In the genomic region with DNA sequence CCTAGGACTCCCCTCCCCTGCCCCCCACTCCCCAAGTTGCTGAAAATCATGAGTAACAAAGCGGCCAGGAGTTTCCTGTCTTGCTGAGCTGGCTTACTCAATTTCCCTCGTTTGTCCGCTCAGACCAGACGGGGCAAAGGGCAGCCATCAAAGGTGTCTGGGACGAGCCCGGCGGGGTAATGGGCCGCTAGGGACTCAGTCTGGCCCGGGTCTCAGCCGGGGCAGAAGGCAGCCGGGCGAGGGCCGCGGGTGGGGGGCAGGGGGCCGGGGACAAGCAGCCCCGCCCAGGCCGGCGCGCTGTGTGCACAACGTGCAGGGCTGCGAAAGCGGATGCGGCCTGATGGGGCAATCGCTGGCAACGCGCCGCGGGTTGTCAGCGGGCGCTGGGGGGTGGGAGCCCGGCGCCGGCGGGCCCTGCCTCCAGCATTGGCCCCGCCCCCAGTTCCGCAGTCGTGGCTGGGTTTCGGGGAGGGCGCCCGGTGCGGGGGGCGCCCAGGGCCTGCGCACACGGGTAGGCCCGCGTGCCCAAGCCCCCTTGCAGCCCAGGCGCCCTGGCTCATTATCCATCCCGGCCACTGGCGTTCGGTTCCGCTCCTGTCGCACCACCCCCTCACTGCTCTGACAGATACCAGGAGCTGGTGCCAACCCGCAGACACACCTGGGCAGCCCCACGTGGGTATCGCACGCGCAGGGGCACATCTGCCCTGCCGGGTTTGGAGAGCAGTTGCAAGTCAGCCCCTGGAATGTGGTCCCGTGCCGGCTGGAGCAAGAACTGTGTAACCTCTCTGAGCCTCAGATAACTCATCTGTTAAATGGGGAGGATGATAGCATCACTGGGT, we compare ENCODE assay signal across 1 cellular context.
TF ChIP-seq lines count a peak whose summit lies in the region.

No MANE protein-coding gene starts in this region.

TF ChIP-seq in HepG2, 621 proteins besides CTCF, POLR2A, EP300 and RAD21 (continued from another document and continues in another):
- TF ChIP-seq SOX13 (IDR thresholded peaks at IDR 0.05) (no peak; the same call in 1 of the 2 replicates), SOX13 (CRISPR knock-in tag; conservative IDR thresholded peaks at IDR 0.05 in 1 of 2, IDR thresholded peaks at IDR 0.05 in 1 of 2) (peak in 1 of 2 experiments; percentile 85; a peak in 3 of 4 replicates), ZNF34 (CRISPR knock-in tag; IDR thresholded peaks at IDR 0.05; ENCODE audit: borderline replicate concordance) (no peak; the same call in 1 of the 2 replicates), PHF21A (CRISPR knock-in tag; IDR thresholded peaks at IDR 0.05) (peak; percentile 94), ZFP62 (CRISPR knock-in tag; IDR thresholded peaks at IDR 0.05) (no peak), ZBTB42 (CRISPR knock-in tag; IDR thresholded peaks at IDR 0.05) (peak; percentile 77; the same call in 1 of the 2 replicates), ZNF335 (CRISPR knock-in tag; IDR thresholded peaks at IDR 0.05) (no peak), HDAC2 (CRISPR knock-in tag; IDR thresholded peaks at IDR 0.05) (peak; percentile 56), SPEN (CRISPR knock-in tag; IDR thresholded peaks at IDR 0.05; ENCODE audit: low read depth) (peak; percentile 83; the same call in 1 of the 2 replicates), ZNF501 (CRISPR knock-in tag; IDR thresholded peaks at IDR 0.05) (no peak; the same call in none of the 2 replicates), MEIS2 (CRISPR knock-in tag; IDR thresholded peaks at IDR 0.05) (peak; percentile 94), SALL2 (CRISPR knock-in tag; IDR thresholded peaks at IDR 0.05) (peak; percentile 66; the same call in 1 of the 2 replicates), ZNF432 (CRISPR knock-in tag; IDR thresholded peaks at IDR 0.05; ENCODE audit: borderline replicate concordance) (no peak), TBP (CRISPR knock-in tag; IDR thresholded peaks at IDR 0.05) (no peak), ZNF251 (CRISPR knock-in tag; IDR thresholded peaks at IDR 0.05) (no peak), ZNF160 (CRISPR knock-in tag; IDR thresholded peaks at IDR 0.05) (no peak; the same call in 1 of the 2 replicates), ZNF790 (CRISPR knock-in tag; IDR thresholded peaks at IDR 0.05; ENCODE audit: borderline replicate concordance) (no peak), ZFYVE20 (CRISPR knock-in tag; IDR thresholded peaks at IDR 0.05; ENCODE audit: borderline replicate concordance, low read depth) (no peak), FOXO1 (CRISPR knock-in tag; IDR thresholded peaks at IDR 0.05) (peak; percentile 76), ZNF496 (CRISPR knock-in tag; IDR thresholded peaks at IDR 0.05; ENCODE audit: insufficient replicate concordance) (no peak), SUZ12 (IDR thresholded peaks at IDR 0.05; ENCODE audit: low read depth, low read length) (no peak)
- TF ChIP-seq, protein P1, sequence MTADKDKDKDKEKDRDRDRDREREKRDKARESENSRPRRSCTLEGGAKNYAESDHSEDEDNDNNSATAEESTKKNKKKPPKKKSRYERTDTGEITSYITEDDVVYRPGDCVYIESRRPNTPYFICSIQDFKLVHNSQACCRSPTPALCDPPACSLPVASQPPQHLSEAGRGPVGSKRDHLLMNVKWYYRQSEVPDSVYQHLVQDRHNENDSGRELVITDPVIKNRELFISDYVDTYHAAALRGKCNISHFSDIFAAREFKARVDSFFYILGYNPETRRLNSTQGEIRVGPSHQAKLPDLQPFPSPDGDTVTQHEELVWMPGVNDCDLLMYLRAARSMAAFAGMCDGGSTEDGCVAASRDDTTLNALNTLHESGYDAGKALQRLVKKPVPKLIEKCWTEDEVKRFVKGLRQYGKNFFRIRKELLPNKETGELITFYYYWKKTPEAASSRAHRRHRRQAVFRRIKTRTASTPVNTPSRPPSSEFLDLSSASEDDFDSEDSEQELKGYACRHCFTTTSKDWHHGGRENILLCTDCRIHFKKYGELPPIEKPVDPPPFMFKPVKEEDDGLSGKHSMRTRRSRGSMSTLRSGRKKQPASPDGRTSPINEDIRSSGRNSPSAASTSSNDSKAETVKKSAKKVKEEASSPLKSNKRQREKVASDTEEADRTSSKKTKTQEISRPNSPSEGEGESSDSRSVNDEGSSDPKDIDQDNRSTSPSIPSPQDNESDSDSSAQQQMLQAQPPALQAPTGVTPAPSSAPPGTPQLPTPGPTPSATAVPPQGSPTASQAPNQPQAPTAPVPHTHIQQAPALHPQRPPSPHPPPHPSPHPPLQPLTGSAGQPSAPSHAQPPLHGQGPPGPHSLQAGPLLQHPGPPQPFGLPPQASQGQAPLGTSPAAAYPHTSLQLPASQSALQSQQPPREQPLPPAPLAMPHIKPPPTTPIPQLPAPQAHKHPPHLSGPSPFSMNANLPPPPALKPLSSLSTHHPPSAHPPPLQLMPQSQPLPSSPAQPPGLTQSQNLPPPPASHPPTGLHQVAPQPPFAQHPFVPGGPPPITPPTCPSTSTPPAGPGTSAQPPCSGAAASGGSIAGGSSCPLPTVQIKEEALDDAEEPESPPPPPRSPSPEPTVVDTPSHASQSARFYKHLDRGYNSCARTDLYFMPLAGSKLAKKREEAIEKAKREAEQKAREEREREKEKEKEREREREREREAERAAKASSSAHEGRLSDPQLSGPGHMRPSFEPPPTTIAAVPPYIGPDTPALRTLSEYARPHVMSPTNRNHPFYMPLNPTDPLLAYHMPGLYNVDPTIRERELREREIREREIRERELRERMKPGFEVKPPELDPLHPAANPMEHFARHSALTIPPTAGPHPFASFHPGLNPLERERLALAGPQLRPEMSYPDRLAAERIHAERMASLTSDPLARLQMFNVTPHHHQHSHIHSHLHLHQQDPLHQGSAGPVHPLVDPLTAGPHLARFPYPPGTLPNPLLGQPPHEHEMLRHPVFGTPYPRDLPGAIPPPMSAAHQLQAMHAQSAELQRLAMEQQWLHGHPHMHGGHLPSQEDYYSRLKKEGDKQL (CRISPR knock-in tag; IDR thresholded peaks at IDR 0.05; ENCODE audit: low read depth), result peak; percentile 86
- TF ChIP-seq, protein P2, sequence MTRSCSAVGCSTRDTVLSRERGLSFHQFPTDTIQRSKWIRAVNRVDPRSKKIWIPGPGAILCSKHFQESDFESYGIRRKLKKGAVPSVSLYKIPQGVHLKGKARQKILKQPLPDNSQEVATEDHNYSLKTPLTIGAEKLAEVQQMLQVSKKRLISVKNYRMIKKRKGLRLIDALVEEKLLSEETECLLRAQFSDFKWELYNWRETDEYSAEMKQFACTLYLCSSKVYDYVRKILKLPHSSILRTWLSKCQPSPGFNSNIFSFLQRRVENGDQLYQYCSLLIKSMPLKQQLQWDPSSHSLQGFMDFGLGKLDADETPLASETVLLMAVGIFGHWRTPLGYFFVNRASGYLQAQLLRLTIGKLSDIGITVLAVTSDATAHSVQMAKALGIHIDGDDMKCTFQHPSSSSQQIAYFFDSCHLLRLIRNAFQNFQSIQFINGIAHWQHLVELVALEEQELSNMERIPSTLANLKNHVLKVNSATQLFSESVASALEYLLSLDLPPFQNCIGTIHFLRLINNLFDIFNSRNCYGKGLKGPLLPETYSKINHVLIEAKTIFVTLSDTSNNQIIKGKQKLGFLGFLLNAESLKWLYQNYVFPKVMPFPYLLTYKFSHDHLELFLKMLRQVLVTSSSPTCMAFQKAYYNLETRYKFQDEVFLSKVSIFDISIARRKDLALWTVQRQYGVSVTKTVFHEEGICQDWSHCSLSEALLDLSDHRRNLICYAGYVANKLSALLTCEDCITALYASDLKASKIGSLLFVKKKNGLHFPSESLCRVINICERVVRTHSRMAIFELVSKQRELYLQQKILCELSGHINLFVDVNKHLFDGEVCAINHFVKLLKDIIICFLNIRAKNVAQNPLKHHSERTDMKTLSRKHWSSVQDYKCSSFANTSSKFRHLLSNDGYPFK (CRISPR knock-in tag; IDR thresholded peaks at IDR 0.05; ENCODE audit: borderline replicate concordance), result peak; percentile 18; the same call in 1 of the 2 replicates
- TF ChIP-seq, protein P3, sequence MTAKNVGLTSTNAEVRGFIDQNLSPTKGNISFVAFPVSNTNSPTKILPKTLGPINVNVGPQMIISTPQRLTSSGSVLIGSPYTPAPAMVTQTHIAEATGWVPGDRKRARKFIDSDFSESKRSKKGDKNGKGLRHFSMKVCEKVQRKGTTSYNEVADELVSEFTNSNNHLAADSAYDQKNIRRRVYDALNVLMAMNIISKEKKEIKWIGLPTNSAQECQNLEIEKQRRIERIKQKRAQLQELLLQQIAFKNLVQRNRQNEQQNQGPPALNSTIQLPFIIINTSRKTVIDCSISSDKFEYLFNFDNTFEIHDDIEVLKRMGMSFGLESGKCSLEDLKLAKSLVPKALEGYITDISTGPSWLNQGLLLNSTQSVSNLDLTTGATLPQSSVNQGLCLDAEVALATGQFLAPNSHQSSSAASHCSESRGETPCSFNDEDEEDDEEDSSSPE (CRISPR knock-in tag; IDR thresholded peaks at IDR 0.05), result peak; percentile 78
- TF ChIP-seq, protein P4, sequence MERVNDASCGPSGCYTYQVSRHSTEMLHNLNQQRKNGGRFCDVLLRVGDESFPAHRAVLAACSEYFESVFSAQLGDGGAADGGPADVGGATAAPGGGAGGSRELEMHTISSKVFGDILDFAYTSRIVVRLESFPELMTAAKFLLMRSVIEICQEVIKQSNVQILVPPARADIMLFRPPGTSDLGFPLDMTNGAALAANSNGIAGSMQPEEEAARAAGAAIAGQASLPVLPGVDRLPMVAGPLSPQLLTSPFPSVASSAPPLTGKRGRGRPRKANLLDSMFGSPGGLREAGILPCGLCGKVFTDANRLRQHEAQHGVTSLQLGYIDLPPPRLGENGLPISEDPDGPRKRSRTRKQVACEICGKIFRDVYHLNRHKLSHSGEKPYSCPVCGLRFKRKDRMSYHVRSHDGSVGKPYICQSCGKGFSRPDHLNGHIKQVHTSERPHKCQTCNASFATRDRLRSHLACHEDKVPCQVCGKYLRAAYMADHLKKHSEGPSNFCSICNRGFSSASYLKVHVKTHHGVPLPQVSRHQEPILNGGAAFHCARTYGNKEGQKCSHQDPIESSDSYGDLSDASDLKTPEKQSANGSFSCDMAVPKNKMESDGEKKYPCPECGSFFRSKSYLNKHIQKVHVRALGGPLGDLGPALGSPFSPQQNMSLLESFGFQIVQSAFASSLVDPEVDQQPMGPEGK (CRISPR knock-in tag; IDR thresholded peaks at IDR 0.05), result peak; percentile 100
- TF ChIP-seq, protein P5, sequence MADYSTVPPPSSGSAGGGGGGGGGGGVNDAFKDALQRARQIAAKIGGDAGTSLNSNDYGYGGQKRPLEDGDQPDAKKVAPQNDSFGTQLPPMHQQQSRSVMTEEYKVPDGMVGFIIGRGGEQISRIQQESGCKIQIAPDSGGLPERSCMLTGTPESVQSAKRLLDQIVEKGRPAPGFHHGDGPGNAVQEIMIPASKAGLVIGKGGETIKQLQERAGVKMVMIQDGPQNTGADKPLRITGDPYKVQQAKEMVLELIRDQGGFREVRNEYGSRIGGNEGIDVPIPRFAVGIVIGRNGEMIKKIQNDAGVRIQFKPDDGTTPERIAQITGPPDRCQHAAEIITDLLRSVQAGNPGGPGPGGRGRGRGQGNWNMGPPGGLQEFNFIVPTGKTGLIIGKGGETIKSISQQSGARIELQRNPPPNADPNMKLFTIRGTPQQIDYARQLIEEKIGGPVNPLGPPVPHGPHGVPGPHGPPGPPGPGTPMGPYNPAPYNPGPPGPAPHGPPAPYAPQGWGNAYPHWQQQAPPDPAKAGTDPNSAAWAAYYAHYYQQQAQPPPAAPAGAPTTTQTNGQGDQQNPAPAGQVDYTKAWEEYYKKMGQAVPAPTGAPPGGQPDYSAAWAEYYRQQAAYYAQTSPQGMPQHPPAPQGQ (CRISPR knock-in tag; IDR thresholded peaks at IDR 0.05; ENCODE audit: borderline replicate concordance), result no peak
- TF ChIP-seq, protein P6, sequence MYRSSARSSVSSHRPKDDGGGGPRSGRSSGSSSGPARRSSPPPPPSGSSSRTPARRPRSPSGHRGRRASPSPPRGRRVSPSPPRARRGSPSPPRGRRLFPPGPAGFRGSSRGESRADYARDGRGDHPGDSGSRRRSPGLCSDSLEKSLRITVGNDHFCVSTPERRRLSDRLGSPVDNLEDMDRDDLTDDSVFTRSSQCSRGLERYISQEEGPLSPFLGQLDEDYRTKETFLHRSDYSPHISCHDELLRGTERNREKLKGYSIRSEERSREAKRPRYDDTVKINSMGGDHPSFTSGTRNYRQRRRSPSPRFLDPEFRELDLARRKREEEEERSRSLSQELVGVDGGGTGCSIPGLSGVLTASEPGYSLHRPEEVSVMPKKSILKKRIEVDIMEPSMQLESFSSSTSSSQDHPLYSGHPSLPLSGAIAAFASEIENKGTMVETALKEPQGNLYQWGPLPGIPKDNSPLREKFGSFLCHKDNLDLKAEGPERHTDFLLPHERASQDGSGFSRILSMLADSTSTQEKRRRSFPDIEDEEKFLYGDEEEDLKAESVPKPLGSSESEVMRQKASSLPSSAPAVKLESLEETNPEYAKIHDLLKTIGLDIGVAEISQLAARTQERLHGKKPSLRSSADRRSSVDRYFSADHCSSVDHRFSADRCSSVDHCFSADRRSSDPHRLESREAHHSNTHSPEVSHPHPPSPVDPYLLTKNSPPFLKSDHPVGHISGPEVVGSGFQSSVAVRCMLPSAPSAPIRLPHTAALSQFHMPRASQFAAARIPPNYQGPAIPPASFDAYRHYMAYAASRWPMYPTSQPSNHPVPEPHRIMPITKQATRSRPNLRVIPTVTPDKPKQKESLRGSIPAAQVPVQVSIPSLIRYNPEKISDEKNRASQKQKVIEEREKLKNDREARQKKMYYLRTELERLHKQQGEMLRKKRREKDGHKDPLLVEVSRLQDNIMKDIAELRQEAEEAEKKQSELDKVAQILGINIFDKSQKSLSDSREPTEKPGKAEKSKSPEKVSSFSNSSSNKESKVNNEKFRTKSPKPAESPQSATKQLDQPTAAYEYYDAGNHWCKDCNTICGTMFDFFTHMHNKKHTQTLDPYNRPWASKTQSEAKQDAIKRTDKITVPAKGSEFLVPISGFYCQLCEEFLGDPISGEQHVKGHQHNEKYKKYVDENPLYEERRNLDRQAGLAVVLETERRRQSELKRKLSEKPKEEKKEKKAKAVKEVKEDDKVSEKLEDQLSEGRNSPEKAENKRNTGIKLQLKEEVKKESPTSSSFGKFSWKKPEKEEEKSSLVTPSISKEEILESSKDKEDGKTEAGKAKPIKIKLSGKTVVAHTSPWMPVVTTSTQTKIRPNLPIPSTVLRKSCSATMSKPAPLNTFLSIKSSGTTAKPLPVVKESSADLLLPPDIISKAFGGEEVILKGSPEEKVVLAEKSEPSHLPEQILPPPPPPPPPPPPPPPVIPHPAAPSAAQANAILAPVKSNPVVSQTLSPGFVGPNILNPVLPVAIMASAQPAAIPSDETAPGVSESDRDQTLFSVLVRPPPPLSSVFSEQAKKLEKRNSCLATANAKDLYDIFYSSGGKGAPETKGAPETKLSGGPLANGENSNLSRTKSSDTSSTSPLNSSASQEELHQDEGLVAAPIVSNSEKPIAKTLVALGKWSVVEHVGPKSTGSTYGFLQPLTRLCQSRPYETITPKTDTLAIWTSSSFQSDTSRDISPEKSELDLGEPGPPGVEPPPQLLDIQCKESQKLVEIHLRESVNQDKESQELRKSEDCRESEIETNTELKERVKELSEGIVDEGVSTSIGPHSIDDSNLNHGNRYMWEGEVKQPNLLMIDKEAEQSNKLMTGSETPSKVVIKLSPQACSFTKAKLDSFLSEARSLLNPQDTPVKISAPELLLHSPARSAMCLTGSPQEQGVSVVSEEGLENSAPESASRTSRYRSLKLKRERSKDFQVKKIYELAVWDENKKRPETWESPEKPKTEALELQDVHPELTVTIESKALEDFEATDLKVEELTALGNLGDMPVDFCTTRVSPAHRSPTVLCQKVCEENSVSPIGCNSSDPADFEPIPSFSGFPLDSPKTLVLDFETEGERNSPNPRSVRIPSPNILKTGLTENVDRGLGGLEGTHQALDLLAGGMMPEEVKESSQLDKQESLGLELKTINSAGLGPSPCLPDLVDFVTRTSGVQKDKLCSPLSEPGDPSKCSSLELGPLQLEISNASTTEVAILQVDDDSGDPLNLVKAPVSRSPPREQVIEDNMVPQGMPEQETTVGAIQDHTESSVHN (CRISPR knock-in tag; IDR thresholded peaks at IDR 0.05), result no peak
